8 cellular contexts compared by ENCODE assay signal in genomic region chr17:4947010-4947410, GRCh38. TPM values are rescaled to one million over a fixed set of nuclear protein-coding genes. Genes with fewer than 3 reads are reported as not detected.
DNase-seq lines count a peak whose midpoint lies in the region; ATAC-seq and FAIRE-seq lines count a peak whose summit lies in the region.

No MANE protein-coding gene starts in this region.

- peaks cover 54% of the 10 kb centered on the region for H3K36me3 Mint-ChIP-seq in stimulated activated naive CD8-positive, alpha-beta T cell treated with anti-CD3 and anti-CD28 coated beads, Interleukin-15, Interleukin-2, amounts not matched to agents 100 ng/mL and 50 ng/mL, for 24 hours (ENCODE audit: low read depth)
- H3K36me3 Mint-ChIP-seq in activated T-helper 17 cell treated with anti-CD3 and anti-CD28 coated beads, Interleukin-2, amount 50 U/mL, for 72 hours (ENCODE audit: low read depth), result peaks cover 64% of the 10 kb centered on the region

- H3K27me3 Mint-ChIP-seq in stimulated activated naive CD8-positive, alpha-beta T cell treated with anti-CD3 and anti-CD28 coated beads, Interleukin-15, Interleukin-2, amounts not matched to agents 100 ng/mL and 50 ng/mL, for 24 hours, result no peaks in the 10 kb centered on the region
- H3K27me3 Mint-ChIP-seq in activated T-helper 17 cell treated with anti-CD3 and anti-CD28 coated beads, Interleukin-2, amount 50 U/mL, for 72 hours, result no peaks in the 10 kb centered on the region

- H3K9me3 ChIP-seq in iPS-20b (ENCODE audit: insufficient read depth, low read depth, low read length) (no peaks in the 10 kb centered on the region), thymus (ENCODE audit: control insufficient read depth) (peaks cover 5% of the 10 kb centered on the region)

- H3K4me1 Mint-ChIP-seq in stimulated activated naive CD8-positive, alpha-beta T cell treated with anti-CD3 and anti-CD28 coated beads, Interleukin-15, Interleukin-2, amounts not matched to agents 100 ng/mL and 50 ng/mL, for 24 hours (ENCODE audit: low read depth), result peaks cover 65% of the 10 kb centered on the region
- H3K4me1 Mint-ChIP-seq in activated T-helper 17 cell treated with anti-CD3 and anti-CD28 coated beads, Interleukin-2, amount 50 U/mL, for 72 hours, result peaks cover 38% of the 10 kb centered on the region

- peak overlapping the region; percentile 98 for H3K27ac Mint-ChIP-seq in stimulated activated naive CD8-positive, alpha-beta T cell treated with anti-CD3 and anti-CD28 coated beads, Interleukin-15, Interleukin-2, amounts not matched to agents 100 ng/mL and 50 ng/mL, for 24 hours
- H3K27ac Mint-ChIP-seq in activated T-helper 17 cell treated with anti-CD3 and anti-CD28 coated beads, Interleukin-2, amount 50 U/mL, for 72 hours, result peak overlapping the region; percentile 94

- ATAC-seq in stimulated activated naive CD8-positive, alpha-beta T cell treated with anti-CD3 and anti-CD28 coated beads, Interleukin-15, Interleukin-2, amounts not matched to agents 100 U/mL and 50 U/mL, for 24 hours, result no peak
- ATAC-seq in activated T-helper 17 cell treated with anti-CD3 and anti-CD28 coated beads, Interleukin-2, amount 50 U/mL, for 72 hours (replicated peaks), result no peak
- no peak for ATAC-seq in GM19467 (IDR thresholded peaks at IDR 0.05; ENCODE audit: unreplicated experiment)

- no peak for FAIRE-seq in HTR-8/SVneo (lab: Jason Lieb, UNC)

- peaks cover 51% of the 10 kb centered on the region for H3K36me3 ChIP-seq in iPS-20b (ENCODE audit: insufficient read depth, low read depth, low read length)
- peaks cover 35% of the 10 kb centered on the region for H3K36me3 ChIP-seq in thymus (ENCODE audit: control insufficient read depth, insufficient read depth)

- peak overlapping the region; percentile 62 for H3K27ac ChIP-seq in iPS-20b (ENCODE audit: low read length)
- H3K27ac ChIP-seq in thymus (ENCODE audit: low read depth), result peak overlapping the region; percentile 100

- H3K4me3 Mint-ChIP-seq in stimulated activated naive CD8-positive, alpha-beta T cell treated with anti-CD3 and anti-CD28 coated beads, Interleukin-15, Interleukin-2, amounts not matched to agents 100 ng/mL and 50 ng/mL, for 24 hours, result peak overlapping the region; percentile 93
- H3K4me3 Mint-ChIP-seq in activated T-helper 17 cell treated with anti-CD3 and anti-CD28 coated beads, Interleukin-2, amount 50 U/mL, for 72 hours, result peak overlapping the region; percentile 91

- no peak for DNase-seq in stimulated activated naive CD8-positive, alpha-beta T cell treated with anti-CD3 and anti-CD28 coated beads, Interleukin-15, Interleukin-2, amounts not matched to agents 100 U/mL and 50 U/mL, for 24 hours
- DNase-seq in HTR-8/SVneo (ENCODE audit: insufficient read length, low spot score) (no peak), cerebellum (ENCODE audit: low spot score) (no peak)

- H3K4me1 ChIP-seq in iPS-20b (ENCODE audit: insufficient read depth, low read length), result peaks cover 21% of the 10 kb centered on the region
- peaks cover 45% of the 10 kb centered on the region for H3K4me1 ChIP-seq in thymus (ENCODE audit: control insufficient read depth, insufficient read depth, low read length)

- H3K9me3 Mint-ChIP-seq in stimulated activated naive CD8-positive, alpha-beta T cell treated with anti-CD3 and anti-CD28 coated beads, Interleukin-15, Interleukin-2, amounts not matched to agents 100 ng/mL and 50 ng/mL, for 24 hours, result no peaks in the 10 kb centered on the region
- no peaks in the 10 kb centered on the region for H3K9me3 Mint-ChIP-seq in activated T-helper 17 cell treated with anti-CD3 and anti-CD28 coated beads, Interleukin-2, amount 50 U/mL, for 72 hours

- peak overlapping the region; percentile 99 for H3K9ac ChIP-seq in iPS-20b (ENCODE audit: low read depth, low read length)

- H3K4me3 ChIP-seq in iPS-20b (ENCODE audit: low read length), result peak overlapping the region; percentile 98
- H3K4me3 ChIP-seq in thymus (ENCODE audit: low read length), result peak overlapping the region; percentile 100

- H3K27me3 ChIP-seq in iPS-20b (ENCODE audit: insufficient read depth, low read length), result no peaks in the 10 kb centered on the region
- no peaks in the 10 kb centered on the region for H3K27me3 ChIP-seq in thymus (ENCODE audit: control insufficient read depth, insufficient read depth)

- WGBS in thymus, result under 1% methylated on average over 7 of the region's 7 CpGs

RNA-seq across cellular contexts. Expression of gene PFN1, which starts 1.3 kb away (rescaled TPM):
- total RNA-seq in activated T-helper 17 cell treated with anti-CD3 and anti-CD28 coated beads, Interleukin-2, amount 50 U/mL, for 72 hours, result 1,000 to 10,000 TPM; 1,346 to 1,950 TPM
- 727 TPM for polyA plus RNA-seq in thymus
- total RNA-seq in cerebellum, result 70.8 TPM

RNA-seq across cellular contexts. Expression of gene ENO3, which starts 3.9 kb away (rescaled TPM):
- total RNA-seq in activated T-helper 17 cell treated with anti-CD3 and anti-CD28 coated beads, Interleukin-2, amount 50 U/mL, for 72 hours, result 10 to 100 TPM; 27.4 to 30.3 TPM
- polyA plus RNA-seq in thymus, result 25.7 TPM
- 3.3 TPM for total RNA-seq in cerebellum

RNA-seq across cellular contexts. Expression of gene RNF167, which starts 6.9 kb away (rescaled TPM):
- total RNA-seq in activated T-helper 17 cell treated with anti-CD3 and anti-CD28 coated beads, Interleukin-2, amount 50 U/mL, for 72 hours, result 100 to 1,000 TPM; 184 to 197 TPM
- polyA plus RNA-seq in thymus, result 189 TPM
- 15.8 TPM for total RNA-seq in cerebellum

RNA-seq across cellular contexts. Expression of gene SLC25A11, which starts 7.2 kb away (rescaled TPM):
- 10 to 100 TPM; 54.7 to 68.5 TPM for total RNA-seq in activated T-helper 17 cell treated with anti-CD3 and anti-CD28 coated beads, Interleukin-2, amount 50 U/mL, for 72 hours
- 30.9 TPM for polyA plus RNA-seq in thymus
- total RNA-seq in cerebellum, result 37.2 TPM

RNA-seq across cellular contexts. Expression of gene GP1BA, which starts 14.9 kb away (rescaled TPM):
- total RNA-seq in activated T-helper 17 cell treated with anti-CD3 and anti-CD28 coated beads, Interleukin-2, amount 50 U/mL, for 72 hours, result under 1 TPM in 1 of 2 donors, not detected in 1; 0.11 TPM
- 0.09 TPM for polyA plus RNA-seq in thymus
- total RNA-seq in cerebellum, result not detected

Comparison
In these comparisons a context has a peak if more than half of its experiments do, and no peak if none do; other contexts are left out.
1. RNA of gene PFN1, which starts 1.3 kb away (total RNA-seq): 1,346 to 1,950 TPM in activated T-helper 17 cell treated with anti-CD3 and anti-CD28 coated beads, Interleukin-2, amount 50 U/mL, for 72 hours; 70.8 TPM in cerebellum (single experiment); every median in the first group is over 10 times any median in the second.
2. RNA of gene RNF167, which starts 6.9 kb away (total RNA-seq): 184 to 197 TPM in activated T-helper 17 cell treated with anti-CD3 and anti-CD28 coated beads, Interleukin-2, amount 50 U/mL, for 72 hours; 15.8 TPM in cerebellum (single experiment); every median in the first group is over 10 times any median in the second.